In the genomic region with DNA sequence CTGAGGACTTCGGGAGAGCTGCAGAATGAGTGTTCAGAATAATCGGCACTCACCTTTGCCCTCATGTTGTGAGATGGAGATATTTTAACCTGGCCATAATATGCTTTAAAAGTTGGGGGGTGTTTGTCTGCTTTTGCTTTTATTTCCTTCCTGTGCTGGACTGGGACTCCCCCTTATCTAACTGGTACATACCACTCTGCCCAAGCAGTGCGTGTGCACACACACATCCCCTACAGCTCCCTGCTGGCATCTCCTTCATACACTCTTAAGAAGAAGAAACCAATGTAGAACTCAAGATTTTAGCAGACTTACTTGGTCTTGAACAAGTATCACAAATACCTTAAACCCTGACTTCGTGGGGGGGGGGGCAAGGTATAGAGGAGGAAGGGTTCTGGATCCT, we compare ENCODE assay signal across 13 cellular contexts.
DNase-seq lines count a peak whose midpoint lies in the region; ATAC-seq and TF ChIP-seq lines count a peak whose summit lies in the region.
"Had no signal": no experiment of that assay in that cellular context is flagged by ENCODE, and none has a peak within 500 bp of the region (broad histone marks: within the 10 kb centered on the region; RNA-seq: fewer than 3 reads in every experiment).

No MANE protein-coding gene starts in this region.

- TF ChIP-seq POLR2A in transverse colon (IDR thresholded peaks at IDR 0.05): no peak

- in situ Hi-C loops in transverse colon (cut with MboI; ENCODE audit: low pct_ligation_motif_present in 1 of 4, low pct_unique_long_range_greater_than_20kb in 1 of 4, low sequenced_read_pairs in 3 of 4): no loop called here

- WGBS in esophagus, 2 donors: 34 to 42% methylated on average over 4 of the region's 4 CpGs
- WGBS in transverse colon (ENCODE audit: low coverage in 1 of 2), 2 donors: 64 to 71% methylated on average over 1 to 4 of the region's 4 CpGs

- intact Hi-C loops in transverse colon (cut with DNase I; ENCODE audit: low total_unique reads): loop anchor here (10.0 kb wide), 1 partner anchor 70 kb away; no protein-coding TSS in a partner anchor

- no peak for DNase-seq in transverse colon
- DNase-seq in cerebellum (ENCODE audit: low spot score): no peak
- no peak for DNase-seq in NCI-H187 (lab: John Stamatoyannopoulos, UW)
- DNase-seq: activated CD4-positive, alpha-beta T cell treated with anti-CD3 and anti-CD28 coated beads for 48 hours; effector CD4-positive, alpha-beta T cell; NCI-H510A; nephron progenitor cell; SHP77 treated with DMSO at 0.1 percent for 48 hours had no signal

- H3K36me3 ChIP-seq in esophagus (ENCODE audit: control insufficient read depth in 2 of 2, insufficient read depth in 2 of 2, low read length in 1 of 2) (peaks cover 0 to 4% of the 10 kb centered on the region in 2 donors), muscle layer of duodenum (ENCODE audit: control insufficient read depth in 1 of 2, insufficient read depth in 2 of 2, low read length in 2 of 2) (peaks cover 0 to 7% of the 10 kb centered on the region in 2 donors), transverse colon (no peaks in the 10 kb centered on the region)

- H3K27me3 ChIP-seq in esophagus (ENCODE audit: control insufficient read depth in 1 of 2, insufficient read depth in 2 of 2, low read length in 2 of 2) (no peaks in the 10 kb centered on the region), muscle layer of duodenum (ENCODE audit: low read depth, low read length) (no peaks in the 10 kb centered on the region), transverse colon (no peaks in the 10 kb centered on the region)

- H3K27ac ChIP-seq in esophagus (ENCODE audit: low read depth in 2 of 2, low read length in 1 of 2) (peak overlapping the region; percentile 82 to 89), muscle layer of duodenum (ENCODE audit: low read length) (peak overlapping the region; percentile 96), transverse colon (peak overlapping the region; percentile 82 to 90 (median 86))

- no peak for ATAC-seq in GM21529 (IDR thresholded peaks at IDR 0.05; ENCODE audit: unreplicated experiment)
- no peak for ATAC-seq in HG03196 (IDR thresholded peaks at IDR 0.05; ENCODE audit: unreplicated experiment)

- peaks cover 4 to 6% of the 10 kb centered on the region in 2 donors for H3K4me1 ChIP-seq in esophagus (ENCODE audit: control insufficient read depth in 2 of 2, insufficient read depth in 2 of 2, low read length in 1 of 2)
- H3K4me1 ChIP-seq in muscle layer of duodenum (ENCODE audit: control insufficient read depth in 1 of 2, insufficient read depth in 2 of 2, low read length in 2 of 2): peaks cover 23 to 47% of the 10 kb centered on the region in 2 donors
- H3K4me1 ChIP-seq in transverse colon: peaks cover 24 to 53% (median 25%) of the 10 kb centered on the region in 4 donors

- H3K9me3 ChIP-seq in esophagus (ENCODE audit: control insufficient read depth in 2 of 2, insufficient read depth in 1 of 2, low read depth in 1 of 2, low read length in 1 of 2): no peaks in the 10 kb centered on the region
- no peaks in the 10 kb centered on the region for H3K9me3 ChIP-seq in muscle layer of duodenum (ENCODE audit: control insufficient read depth in 1 of 2, low read length in 2 of 2)
- H3K9me3 ChIP-seq in transverse colon: no peaks in the 10 kb centered on the region

- TF ChIP-seq CTCF in WI38 (IDR thresholded peaks at IDR 0.05; ENCODE audit: low read depth, low read length): no peak
- TF ChIP-seq CTCF in transverse colon (IDR thresholded peaks at IDR 0.05): no peak

- H3K4me3 ChIP-seq in WI38 (ENCODE audit: low read depth, low read length) (peak overlapping the region; percentile 60), esophagus (ENCODE audit: low read depth in 1 of 2, low read length in 2 of 2) (no peak overlapping the region), muscle layer of duodenum (ENCODE audit: low read depth in 1 of 2, low read length in 2 of 2) (peak overlapping the region; percentile 41 to 51), transverse colon (no peak overlapping the region)

- no peak for TF ChIP-seq EP300 in transverse colon (IDR thresholded peaks at IDR 0.05; ENCODE audit: low read depth)

Comparison
In these comparisons a context has a peak if more than half of its experiments do, and no peak if none do; other contexts are left out.
1. H3K4me3 ChIP-seq: peak in WI38 (single experiment) and muscle layer of duodenum (2 of 2); none in esophagus (0 of 2) and transverse colon (0 of 4).
2. Peak in every context shown above with its lines, with median percentiles within 50 percentile points of each other: H3K27ac ChIP-seq.